1 cellular context compared by ENCODE assay signal in genomic region chr1:93111561-93111960, GRCh38.
TF ChIP-seq lines count a peak whose summit lies in the region.

No MANE protein-coding gene starts in this region.

TF ChIP-seq in K562, 482 proteins besides CTCF, POLR2A, EP300 and RAD21:
- no peak for TF ChIP-seq ZNF766 (CRISPR knock-in tag; conservative IDR thresholded peaks at IDR 0.05)
- no peak for TF ChIP-seq ZNF655 (CRISPR knock-in tag; IDR thresholded peaks at IDR 0.05)
- TF ChIP-seq MEF2D (tag; conservative IDR thresholded peaks at IDR 0.05; ENCODE audit: low read depth): no peak
- no peak for TF ChIP-seq ZNF740 (CRISPR knock-in tag; IDR thresholded peaks at IDR 0.05)
- TF ChIP-seq ZNF740 (tag; IDR thresholded peaks at IDR 0.05): no peak
- TF ChIP-seq FOXK1 (CRISPR knock-in tag; IDR thresholded peaks at IDR 0.05; ENCODE audit: borderline replicate concordance): no peak
- no peak for TF ChIP-seq ZNF318 (IDR thresholded peaks at IDR 0.05; ENCODE audit: borderline replicate concordance in 1 of 2, low read depth in 1 of 2)
- TF ChIP-seq NCOA2 (IDR thresholded peaks at IDR 0.05; ENCODE audit: partially characterized antibody in 2 of 2): no peak
- no peak for TF ChIP-seq NR2C1 (IDR thresholded peaks at IDR 0.05)
- no peak for TF ChIP-seq NR2C1 (tag; IDR thresholded peaks at IDR 0.05)
- TF ChIP-seq JUND (IDR thresholded peaks at IDR 0.05; ENCODE audit: borderline replicate concordance, low read depth, low read length): 0 out of 2 replicates have a peak, but pooled peaks have one; percentile 11
- TF ChIP-seq JUND (tag; IDR thresholded peaks at IDR 0.05; ENCODE audit: borderline replicate concordance, low read depth, low read length): peak; percentile 49; the same call in 1 of the 3 replicates
- TF ChIP-seq OTX1 (CRISPR knock-in tag; IDR thresholded peaks at IDR 0.05): no peak
- no peak for TF ChIP-seq TAL1 (IDR thresholded peaks at IDR 0.05)
- no peak for TF ChIP-seq YBX1 (IDR thresholded peaks at IDR 0.05)
- TF ChIP-seq FOSL1 (tag; conservative IDR thresholded peaks at IDR 0.05): peak; percentile 42
- TF ChIP-seq SFPQ (IDR thresholded peaks at IDR 0.05; ENCODE audit: low read depth, low read length): no peak
